2 cellular contexts compared by ENCODE assay signal in genomic region chr3:139016430-139017048, GRCh38.
TF ChIP-seq lines count a peak whose summit lies in the region.

No MANE protein-coding gene starts in this region.

TF ChIP-seq in A549, 52 proteins besides CTCF, POLR2A, EP300 and RAD21:
- no peak for TF ChIP-seq HES2 (IDR thresholded peaks at IDR 0.05)
- no peak for TF ChIP-seq FOSL2 (IDR thresholded peaks at IDR 0.05)
- TF ChIP-seq FOSL2 (CRISPR knock-in tag; IDR thresholded peaks at IDR 0.05): peak; percentile 41; the same call in 1 of the 2 replicates
- peak; percentile 30 for TF ChIP-seq MAFK (IDR thresholded peaks at IDR 0.05; ENCODE audit: partially characterized antibody)

TF ChIP-seq in K562, 482 proteins besides CTCF, POLR2A, EP300 and RAD21 (continues in another document):
- TF ChIP-seq HOMEZ (CRISPR knock-in tag; IDR thresholded peaks at IDR 0.05) (no peak), C11orf30 (IDR thresholded peaks at IDR 0.05; ENCODE audit: low read depth) (peak; percentile 77), GTF2F1 (IDR thresholded peaks at IDR 0.05; ENCODE audit: low read depth, low read length) (no peak), ATF2 (CRISPR knock-in tag; IDR thresholded peaks at IDR 0.05) (no peak), L3MBTL2 (IDR thresholded peaks at IDR 0.05) (no peak), ZNF695 (CRISPR knock-in tag; IDR thresholded peaks at IDR 0.05) (no peak), ZNF280A (IDR thresholded peaks at IDR 0.05; ENCODE audit: low read depth, partially characterized antibody) (no peak), PCBP2 (IDR thresholded peaks at IDR 0.05; ENCODE audit: low read depth, low read length, poor library complexity, severe bottlenecking) (no peak), E2F1 (CRISPR knock-in tag; IDR thresholded peaks at IDR 0.05) (no peak), NFIC (IDR thresholded peaks at IDR 0.05) (peak; percentile 98), ZNF316 (IDR thresholded peaks at IDR 0.05) (peak; percentile 81), THRB (CRISPR knock-in tag; conservative IDR thresholded peaks at IDR 0.05) (no peak), MAFG (tag; conservative IDR thresholded peaks at IDR 0.05) (peak; percentile 79), ATF3 (IDR thresholded peaks at IDR 0.05) (peak; percentile 56), ATF3 (CRISPR knock-in tag; conservative IDR thresholded peaks at IDR 0.05) (no peak), FOXP1 (CRISPR knock-in tag; IDR thresholded peaks at IDR 0.05) (no peak), CBX8 (IDR thresholded peaks at IDR 0.05; ENCODE audit: borderline replicate concordance, extremely low read depth, low read depth, low read length, poor library complexity, severe bottlenecking) (no peak), HDGF (IDR thresholded peaks at IDR 0.05) (no peak), ZKSCAN8 (CRISPR knock-in tag; IDR thresholded peaks at IDR 0.05) (no peak), CCAR2 (IDR thresholded peaks at IDR 0.05; ENCODE audit: low read depth, low read length) (no peak), SNIP1 (IDR thresholded peaks at IDR 0.05; ENCODE audit: low read depth) (no peak), ZNF146 (CRISPR knock-in tag; IDR thresholded peaks at IDR 0.05; ENCODE audit: unreplicated experiment) (no peak), TBL1XR1 (IDR thresholded peaks at IDR 0.05; ENCODE audit: low read length in 2 of 2) (no peak), KHSRP (IDR thresholded peaks at IDR 0.05) (no peak), MAFF (IDR thresholded peaks at IDR 0.05; ENCODE audit: low read length) (peak; percentile 51; the same call in 1 of the 2 replicates), ZNF224 (CRISPR knock-in tag; IDR thresholded peaks at IDR 0.05) (no peak), HMBOX1 (IDR thresholded peaks at IDR 0.05) (no peak), NFE2 (IDR thresholded peaks at IDR 0.05; ENCODE audit: low read depth) (peak; percentile 77), NFIX (CRISPR knock-in tag; IDR thresholded peaks at IDR 0.05; ENCODE audit: low read depth) (peak; percentile 90), GATAD2B (IDR thresholded peaks at IDR 0.05; ENCODE audit: borderline replicate concordance) (no peak), MNT (conservative IDR thresholded peaks at IDR 0.05) (no peak), ZNF830 (CRISPR knock-in tag; IDR thresholded peaks at IDR 0.05) (no peak), HDAC2 (IDR thresholded peaks at IDR 0.05) (no peak), MLLT1 (IDR thresholded peaks at IDR 0.05) (no peak), ZC3H11A (IDR thresholded peaks at IDR 0.05; ENCODE audit: low read depth, low read length) (no peak), IFI16 (CRISPR knock-in tag; IDR thresholded peaks at IDR 0.05) (no peak), ZNF699 (CRISPR knock-in tag; IDR thresholded peaks at IDR 0.05; ENCODE audit: insufficient replicate concordance) (no peak), HMG20B (CRISPR knock-in tag; IDR thresholded peaks at IDR 0.05) (no peak), PKNOX1 (IDR thresholded peaks at IDR 0.05) (no peak), ZNF785 (CRISPR knock-in tag; IDR thresholded peaks at IDR 0.05) (no peak), HMGN3 (IDR thresholded peaks at IDR 0.05; ENCODE audit: borderline replicate concordance, extremely low read depth, insufficient read length, low read depth, low read length) (no peak), RNF2 (IDR thresholded peaks at IDR 0.05) (no peak), TSC22D4 (tag; IDR thresholded peaks at IDR 0.05) (no peak), NELFE (IDR thresholded peaks at IDR 0.05; ENCODE audit: insufficient read depth, insufficient read length) (no peak), CREM (IDR thresholded peaks at IDR 0.05; ENCODE audit: low read depth) (no peak), ZNF311 (CRISPR knock-in tag; IDR thresholded peaks at IDR 0.05) (no peak), HINFP (tag; conservative IDR thresholded peaks at IDR 0.05; ENCODE audit: low read depth) (no peak), SRSF3 (IDR thresholded peaks at IDR 0.05; ENCODE audit: insufficient read depth, low read length) (no peak), MAFK (IDR thresholded peaks at IDR 0.05; ENCODE audit: low read length) (peak; percentile 15; the same call in 1 of the 2 replicates), EGR1 (conservative IDR thresholded peaks at IDR 0.05) (0 out of 2 replicates have a peak, but pooled peaks have one; percentile 35), GABPB2 (CRISPR knock-in tag; conservative IDR thresholded peaks at IDR 0.05) (no peak), TARDBP (IDR thresholded peaks at IDR 0.05) (no peak), SRSF9 (IDR thresholded peaks at IDR 0.05; ENCODE audit: borderline replicate concordance, low read depth, low read length) (no peak), PATZ1 (CRISPR knock-in tag; IDR thresholded peaks at IDR 0.05; ENCODE audit: borderline replicate concordance) (no peak)
